In the genomic region with DNA sequence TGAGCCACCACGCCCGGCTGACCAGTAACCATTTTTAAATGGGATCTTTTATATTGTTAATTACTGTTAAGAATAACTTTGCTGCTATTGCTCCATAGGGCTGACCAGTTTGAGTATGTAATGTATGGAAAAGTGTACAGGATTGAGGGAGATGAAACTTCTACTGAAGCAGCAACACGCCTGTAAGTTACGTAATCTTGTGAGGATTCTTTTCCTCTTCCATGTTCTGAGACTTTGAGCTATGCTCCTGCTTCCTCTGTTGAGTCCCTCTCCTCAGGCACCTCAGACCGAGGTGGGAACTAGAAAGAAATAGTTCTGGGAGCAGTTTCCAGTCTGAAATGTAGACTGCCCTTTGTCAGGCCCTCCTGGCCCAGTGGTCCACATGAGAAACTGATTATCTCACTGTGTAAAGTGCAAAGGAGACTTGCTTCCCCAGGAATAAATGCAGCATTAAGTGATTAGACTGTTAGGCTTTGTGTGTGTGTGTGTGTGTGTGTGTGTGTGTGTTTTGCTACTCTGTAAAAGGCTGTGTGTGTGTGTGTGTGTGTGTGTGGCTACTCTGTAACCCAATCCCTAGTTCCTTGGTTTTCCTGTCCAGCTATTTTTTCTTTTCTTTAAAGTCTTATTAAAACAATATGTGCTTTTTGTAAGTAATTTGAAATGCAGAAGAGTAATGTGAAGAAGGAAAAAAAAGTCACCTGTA, we compare ENCODE assay signal across 1 cellular context.
TF ChIP-seq lines count a peak whose summit lies in the region.

No MANE protein-coding gene starts in this region.

TF ChIP-seq in K562, 482 proteins besides CTCF, POLR2A, EP300 and RAD21:
- TF ChIP-seq, protein P1, sequence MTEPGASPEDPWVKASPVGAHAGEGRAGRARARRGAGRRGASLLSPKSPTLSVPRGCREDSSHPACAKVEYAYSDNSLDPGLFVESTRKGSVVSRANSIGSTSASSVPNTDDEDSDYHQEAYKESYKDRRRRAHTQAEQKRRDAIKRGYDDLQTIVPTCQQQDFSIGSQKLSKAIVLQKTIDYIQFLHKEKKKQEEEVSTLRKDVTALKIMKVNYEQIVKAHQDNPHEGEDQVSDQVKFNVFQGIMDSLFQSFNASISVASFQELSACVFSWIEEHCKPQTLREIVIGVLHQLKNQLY (CRISPR knock-in tag; conservative IDR thresholded peaks at IDR 0.05), result no peak
- no peak for TF ChIP-seq BRCA1 (IDR thresholded peaks at IDR 0.05)
- no peak for TF ChIP-seq BRCA1 (CRISPR knock-in tag; IDR thresholded peaks at IDR 0.05)
- peak; percentile 93 for TF ChIP-seq MCM3 (IDR thresholded peaks at IDR 0.05)
- TF ChIP-seq CEBPB (tag; IDR thresholded peaks at IDR 0.05), result peak; percentile 69
- TF ChIP-seq GABPA (tag; conservative IDR thresholded peaks at IDR 0.05; ENCODE audit: low read depth), result no peak
- TF ChIP-seq FOXA3 (CRISPR knock-in tag; conservative IDR thresholded peaks at IDR 0.05 in 1 of 2, IDR thresholded peaks at IDR 0.05 in 1 of 2), result peak in 1 of 2 experiments; percentile 22; a peak in 1 of 4 replicates
- TF ChIP-seq SUPT5H (IDR thresholded peaks at IDR 0.05), result 0 out of 2 replicates have a peak, but pooled peaks have one; percentile 26
